8 cellular contexts compared by ENCODE assay signal in genomic region chr15:30991301-30992072, GRCh38. TPM values are rescaled to one million over a fixed set of nuclear protein-coding genes. Genes with fewer than 3 reads are reported as not detected.
DNase-seq lines count a peak whose midpoint lies in the region; ATAC-seq and TF ChIP-seq lines count a peak whose summit lies in the region.

Gene MTMR10 (minus strand): TSS chr15:30991628. CDS start chr15:30991506, 122 bp downstream.

- TF ChIP-seq CTCF in AG09309 (IDR thresholded peaks at IDR 0.05; ENCODE audit: control insufficient read depth, insufficient read depth, low read depth, low read length, missing control alignments): no peak

- peak within 1 kb of the TSS; percentile 91 for H3K27ac ChIP-seq in mesodermal cell (ENCODE audit: low read depth, low read length, severe bottlenecking)

- peak; percentile 16 for DNase-seq in AG09309 (ENCODE audit: low read depth)
- peak; percentile 36 for DNase-seq in NCI-H82 treated with DMSO at 0.1 percent for 48 hours (lab: John Stamatoyannopoulos, UW; ENCODE audit: unreplicated experiment)
- peak; percentile 39 to 43 for DNase-seq in activated CD8-positive, alpha-beta memory T cell treated with anti-CD3 and anti-CD28 coated beads for 4 hours (ENCODE audit: low read depth in 2 of 2)
- peak; percentile 52 for DNase-seq in stimulated activated CD8-positive, alpha-beta memory T cell treated with anti-CD3 and anti-CD28 coated beads, Interleukin-15, amount 100 ng/mL, for 24 hours (ENCODE audit: low read depth)

- peak; percentile 55 for ATAC-seq in GM18870 (IDR thresholded peaks at IDR 0.05; ENCODE audit: unreplicated experiment)
- peak; percentile 85 for ATAC-seq in HG03103 (IDR thresholded peaks at IDR 0.05; ENCODE audit: low read depth, unreplicated experiment)

- no peaks in the 10 kb centered on the region for H3K27me3 ChIP-seq in endocrine pancreas (ENCODE audit: control insufficient read depth, insufficient read depth, low read length)

- 1% methylated on average over 77 to 79 of the region's 100 CpGs for WGBS in mesodermal cell (ENCODE audit: insufficient coverage in 2 of 2), 2 experiments

- H3K4me3 ChIP-seq in AG09309 (ENCODE audit: control insufficient read depth, low read depth, low read length) (peak within 1 kb of the TSS; percentile 92), endocrine pancreas (ENCODE audit: control insufficient read depth, insufficient read depth, low read length) (peak within 1 kb of the TSS; percentile 96), mesodermal cell (ENCODE audit: extremely low read depth, insufficient read depth, low read length, poor library complexity, severe bottlenecking) (peak within 1 kb of the TSS; percentile 88)

- H3K9me3 ChIP-seq in endocrine pancreas (ENCODE audit: control insufficient read depth, low read length) (no peaks in the 10 kb centered on the region), mesodermal cell (ENCODE audit: control insufficient read depth, low read length) (peaks cover 3% of the 10 kb centered on the region)

- H3K4me1 ChIP-seq in endocrine pancreas (ENCODE audit: control insufficient read depth, insufficient read depth, low read length) (peaks cover 9% of the 10 kb centered on the region), mesodermal cell (ENCODE audit: control insufficient read depth, insufficient read depth, low read length, poor library complexity, severe bottlenecking) (peaks cover 6% of the 10 kb centered on the region)

- H3K9ac ChIP-seq in endocrine pancreas (ENCODE audit: control insufficient read depth, insufficient read depth, low read length): peak within 1 kb of the TSS; percentile 84

- H3K36me3 ChIP-seq in endocrine pancreas (ENCODE audit: control insufficient read depth, insufficient read depth, low read length): no peaks in the 10 kb centered on the region
- H3K36me3 ChIP-seq in mesodermal cell (ENCODE audit: control insufficient read depth, insufficient read depth, low read length): peaks cover 22% of the 10 kb centered on the region

RNA-seq across cellular contexts. Expression of gene MTMR10, which starts in this region (rescaled TPM):
- 13.5 TPM for polyA plus RNA-seq in mesodermal cell (2013, experiment 1 of 2)
- polyA plus RNA-seq in mesodermal cell (2013, experiment 2 of 2): 14.5 TPM

Comparison
In these comparisons a context has a peak if more than half of its experiments do, and no peak if none do; other contexts are left out.
1. Peak in every context shown above with its lines: DNase-seq, ATAC-seq, H3K4me3 ChIP-seq and H3K27ac ChIP-seq.